Comparison of ENCODE assay signal across 15 cellular contexts in genomic region chr11:75302346-75302745, GRCh38. TPM values are rescaled to one million over a fixed set of nuclear protein-coding genes. Genes with fewer than 3 reads are reported as not detected.
DNase-seq lines count a peak whose midpoint lies in the region; ATAC-seq, FAIRE-seq and TF ChIP-seq lines count a peak whose summit lies in the region.
"Had no signal": no experiment of that assay in that cellular context is flagged by ENCODE, and none has a peak within 500 bp of the region (broad histone marks: within the 10 kb centered on the region; RNA-seq: fewer than 3 reads in every experiment).

No MANE protein-coding gene starts in this region.

- H3K9me3 ChIP-seq in BLaER1 (no peaks in the 10 kb centered on the region), heart left ventricle (no peaks in the 10 kb centered on the region)
- H3K9me3 ChIP-seq in naive thymus-derived CD4-positive, alpha-beta T cell (ENCODE audit: control insufficient read depth in 2 of 3, low read length in 3 of 3): no peaks in the 10 kb centered on the region
- H3K9me3 ChIP-seq: tibial nerve had no signal

- H3K4me1 ChIP-seq in BLaER1 (peaks cover 40% of the 10 kb centered on the region), heart left ventricle (peaks cover 5 to 41% (median 19%) of the 10 kb centered on the region in 12 donors)
- no peaks in the 10 kb centered on the region for H3K4me1 ChIP-seq in naive thymus-derived CD4-positive, alpha-beta T cell (ENCODE audit: control insufficient read depth in 2 of 2, insufficient read depth in 2 of 2, low read length in 2 of 2)

- intact Hi-C loops in heart left ventricle (cut with DNase I): no loop called here
- intact Hi-C loops in naive thymus-derived CD4-positive, alpha-beta T cell (cut with micrococcal nuclease): no loop called here

- CTCF ChIA-PET in naive thymus-derived CD4-positive, alpha-beta T cell (lab: Charles Lee): interaction anchor here (0.6 kb wide), 1 partner anchor 471 kb away, joined by 4 read pairs; no protein-coding TSS in a partner anchor

- peak overlapping the region; percentile 83 for H3K4me2 ChIP-seq in BLaER1

- no peaks in the 10 kb centered on the region for H3K27me3 Mint-ChIP-seq in naive thymus-derived CD4-positive, alpha-beta T cell
- no peaks in the 10 kb centered on the region for H3K27me3 Mint-ChIP-seq in type B pancreatic cell

- no peak for TF ChIP-seq POLR2A in heart left ventricle (IDR thresholded peaks at IDR 0.05)

- H3K27ac ChIP-seq in BLaER1 (peak overlapping the region; percentile 60), VCaP (peak overlapping the region; percentile 77), heart left ventricle (peak overlapping the region in 10 of 12 donors; percentile 39 to 66 (median 56))
- H3K27ac ChIP-seq in naive thymus-derived CD4-positive, alpha-beta T cell (ENCODE audit: low read depth, low read length): no peak overlapping the region

- POLR2A ChIA-PET in naive thymus-derived CD4-positive, alpha-beta T cell (lab: Charles Lee): no interaction called here

- no peak overlapping the region for H3K4me3 Mint-ChIP-seq in naive thymus-derived CD4-positive, alpha-beta T cell
- no peak overlapping the region for H3K4me3 Mint-ChIP-seq in type B pancreatic cell

- peak overlapping the region in 7 of 9 donors; percentile 14 to 89 (median 40) for H3K27ac Mint-ChIP-seq in naive thymus-derived CD4-positive, alpha-beta T cell
- H3K27ac Mint-ChIP-seq in type B pancreatic cell: no peak overlapping the region

- peaks cover 0 to 2% (median 0%) of the 10 kb centered on the region in 11 donors for H3K9me3 Mint-ChIP-seq in naive thymus-derived CD4-positive, alpha-beta T cell
- no peaks in the 10 kb centered on the region for H3K9me3 Mint-ChIP-seq in type B pancreatic cell

- WGBS in heart left ventricle, 4 donors: 51 to 78% (median 69%) methylated on average over 4 of the region's 4 CpGs

- peaks cover 96% of the 10 kb centered on the region for H4K20me1 ChIP-seq in BLaER1

- H3K36me3 Mint-ChIP-seq in naive thymus-derived CD4-positive, alpha-beta T cell: peaks cover 0 to 8% (median 0%) of the 10 kb centered on the region in 5 donors
- H3K36me3 Mint-ChIP-seq in type B pancreatic cell: no peaks in the 10 kb centered on the region

- peaks cover 7 to 47% (median 27%) of the 10 kb centered on the region in 7 donors for H3K4me1 Mint-ChIP-seq in naive thymus-derived CD4-positive, alpha-beta T cell
- peaks cover 11% of the 10 kb centered on the region for H3K4me1 Mint-ChIP-seq in type B pancreatic cell (ENCODE audit: unreplicated experiment)

- TF ChIP-seq CTCF in VCaP (conservative IDR thresholded peaks at IDR 0.05) (no peak), heart left ventricle (IDR thresholded peaks at IDR 0.05) (no peak), type B pancreatic cell (conservative IDR thresholded peaks at IDR 0.05) (no peak)

- H3K36me3 ChIP-seq in BLaER1 (peaks cover 25% of the 10 kb centered on the region), heart left ventricle (peaks cover 0 to 3% (median 0%) of the 10 kb centered on the region in 9 donors)
- H3K36me3 ChIP-seq in naive thymus-derived CD4-positive, alpha-beta T cell (ENCODE audit: control insufficient read depth in 2 of 3, insufficient read depth in 3 of 3, low read length in 3 of 3): no peaks in the 10 kb centered on the region
- H3K36me3 ChIP-seq: tibial nerve had no signal

- no peak for FAIRE-seq in frontal cortex (lab: Jason Lieb, UNC)
- FAIRE-seq: astrocyte, HTR-8/SVneo had no signal

- no peaks in the 10 kb centered on the region for H3K27me3 ChIP-seq in BLaER1
- no peaks in the 10 kb centered on the region for H3K27me3 ChIP-seq in heart left ventricle
- no peaks in the 10 kb centered on the region for H3K27me3 ChIP-seq in naive thymus-derived CD4-positive, alpha-beta T cell (ENCODE audit: control insufficient read depth in 2 of 2, insufficient read depth in 2 of 2, low read length in 2 of 2)
- H3K27me3 ChIP-seq: tibial nerve had no signal

- DNase-seq in heart left ventricle (no peak), type B pancreatic cell (ENCODE audit: extremely low spot score, unreplicated experiment) (no peak), cerebellum (ENCODE audit: low spot score) (no peak), frontal cortex (ENCODE audit: low spot score in 2 of 2) (no peak)
- no peak for DNase-seq in naive thymus-derived CD4-positive, alpha-beta T cell
- no peak for DNase-seq in stimulated activated CD4-positive, alpha-beta T cell treated with anti-CD3 and anti-CD28 coated beads, Interleukin-4, amount 100 ng/mL, for 4 hours
- DNase-seq: activated CD8-positive, alpha-beta memory T cell treated with anti-CD3 and anti-CD28 coated beads for 24 hours; activated effector memory CD4-positive, alpha-beta T cell treated with Interleukin-2 at 50 U/mL for 16 hours; COR-L47; PC-3 had no signal

- peak in 3 of 4 donors; percentile 34 to 48 (median 45) for ATAC-seq in heart left ventricle
- ATAC-seq in naive thymus-derived CD4-positive, alpha-beta T cell: no peak
- ATAC-seq: PC-3 had no signal

- peak overlapping the region; percentile 45; the same call in 1 of the 2 replicates for H3K9ac ChIP-seq in BLaER1

- H3K4me3 ChIP-seq in BLaER1 (no peak overlapping the region), heart left ventricle (no peak overlapping the region)
- H3K4me3 ChIP-seq in naive thymus-derived CD4-positive, alpha-beta T cell (ENCODE audit: low read length): no peak overlapping the region
- H3K4me3 ChIP-seq: tibial nerve had no signal

RNA-seq across cellular contexts. Expression of gene ARRB1, which starts 49.1 kb away (rescaled TPM):
- total RNA-seq in heart left ventricle: 10 to 100 TPM; 15.2 to 58.9 (median 29.2) TPM
- 10 to 100 TPM in 1 of 2 donors, 1 to 10 TPM in 1; 7.9 to 12.5 TPM for polyA plus RNA-seq in heart left ventricle
- 100 to 1,000 TPM in 1 of 5 experiments, 10 to 100 TPM in 4; 47.8 to 104 (median 63.9) TPM for total RNA-seq in naive thymus-derived CD4-positive, alpha-beta T cell
- 1 to 10 TPM; 7.5 to 9.0 TPM for polyA plus RNA-seq in naive thymus-derived CD4-positive, alpha-beta T cell
- 32.7 and 32.8 TPM in 2 replicates for total RNA-seq in type B pancreatic cell (ENCODE audit: low replicate concordance)
- total RNA-seq in cerebellum: 48.4 TPM
- 60.3 TPM for total RNA-seq in frontal cortex
